In genomic region chr22:50218153-50218995, GRCh38 we compare ENCODE assay signal across 3 cellular contexts.
TF ChIP-seq lines count a peak whose summit lies in the region.

No MANE protein-coding gene starts in this region.

TF ChIP-seq in SK-N-SH treated with all-trans-retinoic acid at 6 μM for 48 hours, 23 proteins besides CTCF, POLR2A, EP300 and RAD21:
- TF ChIP-seq ARNTL (CRISPR knock-in tag; IDR thresholded peaks at IDR 0.05; ENCODE audit: borderline replicate concordance, low read depth) (no peak), ZNF565 (CRISPR knock-in tag; conservative IDR thresholded peaks at IDR 0.05; ENCODE audit: low read depth) (no peak)

TF ChIP-seq in SK-N-SH, 30 proteins besides CTCF, POLR2A, EP300 and RAD21:
- no peak for TF ChIP-seq JUND (IDR thresholded peaks at IDR 0.05)
- TF ChIP-seq YY1 (IDR thresholded peaks at IDR 0.05; ENCODE audit: low read depth), result no peak
- no peak for TF ChIP-seq SMC3 (IDR thresholded peaks at IDR 0.05; ENCODE audit: low read depth, low read length)
- TF ChIP-seq POLR2AphosphoS5 (IDR thresholded peaks at IDR 0.05; ENCODE audit: low read depth, low read length), result no peak
- TF ChIP-seq MXI1 (IDR thresholded peaks at IDR 0.05; ENCODE audit: low read depth, low read length), result no peak
- TF ChIP-seq MEF2A (IDR thresholded peaks at IDR 0.05; ENCODE audit: borderline replicate concordance, low read depth), result no peak
- no peak for TF ChIP-seq NRF1 (IDR thresholded peaks at IDR 0.05; ENCODE audit: low read depth, low read length)
- TF ChIP-seq, protein P1, sequence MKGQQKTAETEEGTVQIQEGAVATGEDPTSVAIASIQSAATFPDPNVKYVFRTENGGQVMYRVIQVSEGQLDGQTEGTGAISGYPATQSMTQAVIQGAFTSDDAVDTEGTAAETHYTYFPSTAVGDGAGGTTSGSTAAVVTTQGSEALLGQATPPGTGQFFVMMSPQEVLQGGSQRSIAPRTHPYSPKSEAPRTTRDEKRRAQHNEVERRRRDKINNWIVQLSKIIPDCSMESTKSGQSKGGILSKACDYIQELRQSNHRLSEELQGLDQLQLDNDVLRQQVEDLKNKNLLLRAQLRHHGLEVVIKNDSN (IDR thresholded peaks at IDR 0.05; ENCODE audit: borderline replicate concordance, low read depth), result no peak
- TF ChIP-seq, protein P2, sequence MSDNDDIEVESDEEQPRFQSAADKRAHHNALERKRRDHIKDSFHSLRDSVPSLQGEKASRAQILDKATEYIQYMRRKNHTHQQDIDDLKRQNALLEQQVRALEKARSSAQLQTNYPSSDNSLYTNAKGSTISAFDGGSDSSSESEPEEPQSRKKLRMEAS (IDR thresholded peaks at IDR 0.05; ENCODE audit: low read depth), result no peak
- TF ChIP-seq FOSL2 (IDR thresholded peaks at IDR 0.05; ENCODE audit: borderline replicate concordance, low read depth), result no peak
- no peak for TF ChIP-seq PBX3 (IDR thresholded peaks at IDR 0.05)

TF ChIP-seq in endothelial cell of umbilical vein, 7 proteins besides CTCF, POLR2A, EP300 and RAD21:
- TF ChIP-seq FOS (IDR thresholded peaks at IDR 0.05; ENCODE audit: borderline replicate concordance, insufficient read depth, low read length) (no peak), JUN (IDR thresholded peaks at IDR 0.05; ENCODE audit: borderline replicate concordance, insufficient read depth, insufficient read length, low read depth) (no peak), GATA2 (IDR thresholded peaks at IDR 0.05; ENCODE audit: insufficient read depth, insufficient read length, low read depth, low read length) (no peak), EZH2 (IDR thresholded peaks at IDR 0.05; ENCODE audit: borderline replicate concordance, low read depth, low read length, severe bottlenecking) (no peak), POLR2AphosphoS5 (IDR thresholded peaks at IDR 0.05; ENCODE audit: insufficient read depth, low read depth, low read length) (no peak), MYC (IDR thresholded peaks at IDR 0.05; ENCODE audit: low read depth, low read length) (no peak)
- TF ChIP-seq, protein P2 (IDR thresholded peaks at IDR 0.05; ENCODE audit: insufficient read depth, insufficient read length), result no peak
